21 cellular contexts compared by ENCODE assay signal in the genomic region with DNA sequence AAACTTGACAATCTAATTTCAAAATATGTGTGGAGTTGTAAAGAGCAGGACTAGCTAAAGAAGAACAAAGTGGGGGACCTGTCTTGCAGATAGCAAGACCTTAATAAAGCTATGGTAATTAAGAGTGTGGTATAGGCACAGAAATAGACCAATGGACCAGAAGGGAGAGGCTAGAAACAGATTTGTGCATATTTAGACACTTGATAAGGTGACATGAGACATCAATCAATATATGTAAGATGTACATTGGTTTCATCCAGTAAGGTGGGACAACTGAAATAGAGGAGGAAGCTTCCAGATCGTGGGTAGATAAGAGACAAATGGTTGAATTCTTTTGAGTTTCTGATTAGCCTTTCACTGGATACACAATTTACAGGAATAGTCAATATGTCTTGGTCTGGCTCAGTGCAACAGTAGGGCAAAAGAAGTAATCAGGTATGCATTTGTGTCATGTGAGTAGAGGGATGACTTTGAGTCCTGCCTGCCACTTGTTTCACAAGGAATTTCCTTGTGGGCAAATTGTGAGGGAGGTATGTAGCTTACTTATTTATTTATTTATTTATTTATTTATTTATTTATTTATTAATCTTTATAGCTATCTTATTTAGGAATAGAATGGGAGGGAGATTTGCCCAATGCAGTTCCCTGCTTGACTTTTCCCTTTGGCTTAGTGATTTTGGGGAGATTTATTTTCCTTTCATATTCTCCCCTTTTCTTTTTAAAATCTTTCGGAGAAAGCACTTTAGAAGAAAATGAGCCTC. TPM values are rescaled to one million over a fixed set of nuclear protein-coding genes. Genes with fewer than 3 reads are reported as not detected.
DNase-seq lines count a peak whose midpoint lies in the region; ATAC-seq, FAIRE-seq and TF ChIP-seq lines count a peak whose summit lies in the region.
"Had no signal": no experiment of that assay in that cellular context is flagged by ENCODE, and none has a peak within 500 bp of the region (broad histone marks: within the 10 kb centered on the region; RNA-seq: fewer than 3 reads in every experiment).

No MANE protein-coding gene starts in this region.

- no peaks in the 10 kb centered on the region for H3K9me3 Mint-ChIP-seq in activated naive CD4-positive, alpha-beta T cell treated with anti-CD3 and anti-CD28 coated beads, Interleukin-2, amount 50 U/mL, for 24 hours
- no peaks in the 10 kb centered on the region for H3K9me3 Mint-ChIP-seq in activated naive CD4-positive, alpha-beta T cell treated with anti-CD3 and anti-CD28 coated beads, Interleukin-2, amount 10 ng/mL, durations not matched to agents 7 days and 5 days
- peaks cover 29% of the 10 kb centered on the region for H3K9me3 Mint-ChIP-seq in GM23338
- peaks cover 4% of the 10 kb centered on the region for H3K9me3 Mint-ChIP-seq in astrocyte (ENCODE audit: unreplicated experiment)
- H3K9me3 Mint-ChIP-seq in immature natural killer cell = no peaks in the 10 kb centered on the region
- no peaks in the 10 kb centered on the region for H3K9me3 Mint-ChIP-seq in stimulated activated effector memory CD8-positive, alpha-beta T cell treated with anti-CD3 and anti-CD28 coated beads, Interleukin-12 subunit alpha, Interleukin-12 subunit beta, amount 100 ng/mL, for 72 hours
- H3K9me3 Mint-ChIP-seq: CD4-positive, alpha-beta memory T cell had no signal

- ATAC-seq in GM23338 = no peak
- ATAC-seq in aorta (ENCODE audit: low FRiP score) = no peak
- ATAC-seq in stimulated activated effector memory CD8-positive, alpha-beta T cell treated with anti-CD3 and anti-CD28 coated beads, Interleukin-12 subunit alpha, Interleukin-12 subunit beta, amount 100 ng/mL, for 72 hours = no peak

- no peaks in the 10 kb centered on the region for H3K36me3 Mint-ChIP-seq in activated naive CD4-positive, alpha-beta T cell treated with anti-CD3 and anti-CD28 coated beads, Interleukin-2, amount 50 U/mL, for 24 hours
- no peaks in the 10 kb centered on the region for H3K36me3 Mint-ChIP-seq in activated naive CD4-positive, alpha-beta T cell treated with anti-CD3 and anti-CD28 coated beads, Interleukin-2, amount 10 ng/mL, durations not matched to agents 7 days and 5 days
- peaks cover 19% of the 10 kb centered on the region for H3K36me3 Mint-ChIP-seq in GM23338 (ENCODE audit: low read depth)
- H3K36me3 Mint-ChIP-seq in astrocyte (ENCODE audit: low read depth, unreplicated experiment) = no peaks in the 10 kb centered on the region
- H3K36me3 Mint-ChIP-seq in immature natural killer cell = no peaks in the 10 kb centered on the region
- H3K36me3 Mint-ChIP-seq in stimulated activated effector memory CD8-positive, alpha-beta T cell treated with anti-CD3 and anti-CD28 coated beads, Interleukin-12 subunit alpha, Interleukin-12 subunit beta, amount 100 ng/mL, for 72 hours = no peaks in the 10 kb centered on the region
- H3K36me3 Mint-ChIP-seq: CD4-positive, alpha-beta memory T cell had no signal

- H3K27me3 Mint-ChIP-seq in activated naive CD4-positive, alpha-beta T cell treated with anti-CD3 and anti-CD28 coated beads, Interleukin-2, amount 50 U/mL, for 24 hours = no peaks in the 10 kb centered on the region
- H3K27me3 Mint-ChIP-seq in activated naive CD4-positive, alpha-beta T cell treated with anti-CD3 and anti-CD28 coated beads, Interleukin-2, amount 10 ng/mL, durations not matched to agents 7 days and 5 days = peaks cover 11% of the 10 kb centered on the region
- no peaks in the 10 kb centered on the region for H3K27me3 Mint-ChIP-seq in GM23338 (ENCODE audit: insufficient read depth, low read depth, poor library complexity)
- no peaks in the 10 kb centered on the region for H3K27me3 Mint-ChIP-seq in astrocyte (ENCODE audit: low read depth, unreplicated experiment)
- peaks cover 0 to 20% (median 4%) of the 10 kb centered on the region in 3 donors for H3K27me3 Mint-ChIP-seq in immature natural killer cell (ENCODE audit: low read depth in 3 of 3)

- peak overlapping the region; percentile 7; the same call in 1 of the 2 replicates for H3K4me2 ChIP-seq in GM23338
- no peak overlapping the region for H3K4me2 ChIP-seq in astrocyte (ENCODE audit: low read length)

- peak; percentile 63 for FAIRE-seq in astrocyte (lab: Jason Lieb, UNC)
- FAIRE-seq: A204.1, H54 had no signal

- H3K4me3 ChIP-seq in GM23338 (no peak overlapping the region), astrocyte (ENCODE audit: insufficient read depth, low read depth, low read length) (no peak overlapping the region), aorta (ENCODE audit: low read length in 2 of 2) (no peak overlapping the region)
- H3K4me3 ChIP-seq: HAP-1 had no signal

- no peak overlapping the region for H3K4me3 Mint-ChIP-seq in activated naive CD4-positive, alpha-beta T cell treated with anti-CD3 and anti-CD28 coated beads, Interleukin-2, amount 50 U/mL, for 24 hours
- no peak overlapping the region for H3K4me3 Mint-ChIP-seq in activated naive CD4-positive, alpha-beta T cell treated with anti-CD3 and anti-CD28 coated beads, Interleukin-2, amount 10 ng/mL, durations not matched to agents 7 days and 5 days
- no peak overlapping the region for H3K4me3 Mint-ChIP-seq in GM23338
- no peak overlapping the region for H3K4me3 Mint-ChIP-seq in astrocyte (ENCODE audit: unreplicated experiment)
- no peak overlapping the region for H3K4me3 Mint-ChIP-seq in immature natural killer cell
- no peak overlapping the region for H3K4me3 Mint-ChIP-seq in stimulated activated effector memory CD8-positive, alpha-beta T cell treated with anti-CD3 and anti-CD28 coated beads, Interleukin-12 subunit alpha, Interleukin-12 subunit beta, amount 100 ng/mL, for 72 hours
- H3K4me3 Mint-ChIP-seq: CD4-positive, alpha-beta memory T cell had no signal

- H2AFZ ChIP-seq in GM23338 (no peak overlapping the region), astrocyte (ENCODE audit: low read depth, low read length) (no peak overlapping the region)

- peak overlapping the region; percentile 5 for H3K27ac Mint-ChIP-seq in activated naive CD4-positive, alpha-beta T cell treated with anti-CD3 and anti-CD28 coated beads, Interleukin-2, amount 50 U/mL, for 24 hours
- no peak overlapping the region for H3K27ac Mint-ChIP-seq in activated naive CD4-positive, alpha-beta T cell treated with anti-CD3 and anti-CD28 coated beads, Interleukin-2, amount 10 ng/mL, durations not matched to agents 7 days and 5 days
- no peak overlapping the region for H3K27ac Mint-ChIP-seq in GM23338
- H3K27ac Mint-ChIP-seq in astrocyte (ENCODE audit: unreplicated experiment) = no peak overlapping the region
- H3K27ac Mint-ChIP-seq in immature natural killer cell = no peak overlapping the region
- H3K27ac Mint-ChIP-seq in stimulated activated effector memory CD8-positive, alpha-beta T cell treated with anti-CD3 and anti-CD28 coated beads, Interleukin-12 subunit alpha, Interleukin-12 subunit beta, amount 100 ng/mL, for 72 hours = no peak overlapping the region
- H3K27ac Mint-ChIP-seq: CD4-positive, alpha-beta memory T cell had no signal

- H3K36me3 ChIP-seq in GM23338 (ENCODE audit: insufficient read depth) (no peaks in the 10 kb centered on the region), astrocyte (ENCODE audit: insufficient read depth, low read length) (no peaks in the 10 kb centered on the region), aorta (ENCODE audit: control insufficient read depth in 1 of 2, insufficient read depth in 2 of 2, low read length in 1 of 2) (no peaks in the 10 kb centered on the region)
- H3K36me3 ChIP-seq: HAP-1 had no signal

- H3K27me3 ChIP-seq in GM23338 (ENCODE audit: insufficient read depth) = no peaks in the 10 kb centered on the region
- no peaks in the 10 kb centered on the region for H3K27me3 ChIP-seq in astrocyte (ENCODE audit: insufficient read depth, low read length)
- no peaks in the 10 kb centered on the region for H3K27me3 ChIP-seq in aorta (ENCODE audit: control insufficient read depth in 1 of 2, insufficient read depth in 2 of 2, low read length in 1 of 2)

- CTCF ChIA-PET in activated naive CD4-positive, alpha-beta T cell treated with anti-CD3 and anti-CD28 coated beads, Interleukin-2, amount 10 ng/mL, durations not matched to agents 7 days and 5 days (lab: Charles Lee) = interaction anchor here (0.6 to 0.7 kb wide), 2 partner anchors 10 to 1887 kb away, joined by 3 read pairs; no protein-coding TSS in a partner anchor

- H4K20me1 ChIP-seq in GM23338 (replicated peaks; ENCODE audit: insufficient read depth) (no peaks in the 10 kb centered on the region), astrocyte (ENCODE audit: insufficient read depth, low read length) (no peaks in the 10 kb centered on the region)

- H3K79me2 ChIP-seq in GM23338 (replicated peaks; ENCODE audit: insufficient read depth) (no peaks in the 10 kb centered on the region; the same call in 1 of the 2 replicates), astrocyte (ENCODE audit: insufficient read depth, low read length) (no peaks in the 10 kb centered on the region)

- TF ChIP-seq CTCF in GM23338 (conservative IDR thresholded peaks at IDR 0.05; ENCODE audit: low read depth in 2 of 2) (no peak), astrocyte (IDR thresholded peaks at IDR 0.05; ENCODE audit: insufficient read depth, low read depth, low read length) (no peak)

- H3K27ac ChIP-seq in GM23338 (ENCODE audit: low read depth) (peak overlapping the region; percentile 85), astrocyte (ENCODE audit: low read depth, low read length) (no peak overlapping the region), aorta (ENCODE audit: low read depth in 1 of 2, low read length in 2 of 2) (no peak overlapping the region)
- H3K27ac ChIP-seq: 22Rv1 had no signal

- intact Hi-C loops in aorta (cut with DNase I) = no loop called here

- no peak overlapping the region for H3K9ac ChIP-seq in astrocyte (ENCODE audit: low read length)

- no peaks in the 10 kb centered on the region for H3K9me3 ChIP-seq in astrocyte (ENCODE audit: insufficient read depth, low read depth, low read length)
- no peaks in the 10 kb centered on the region for H3K9me3 ChIP-seq in aorta (ENCODE audit: control insufficient read depth, low read length)
- H3K9me3 ChIP-seq: HAP-1 had no signal

- no peaks in the 10 kb centered on the region for H3K9me2 ChIP-seq in GM23338 (ENCODE audit: insufficient read depth)

- no peak for DNase-seq in activated naive CD4-positive, alpha-beta T cell treated with anti-CD3 and anti-CD28 coated beads, Interleukin-2, amount 10 ng/mL, durations not matched to agents 7 days and 5 days
- DNase-seq in GM23338 (ENCODE audit: low spot score) (no peak), astrocyte (ENCODE audit: low read depth) (no peak), immature natural killer cell (no peak), aorta (no peak)
- DNase-seq in stimulated activated CD4-positive, alpha-beta T cell treated with anti-CD3 and anti-CD28 coated beads, Interleukin-1b, Interleukin-23, amount 100 ng/mL, for 48 hours = no peak
- no peak for DNase-seq in stimulated activated effector memory CD8-positive, alpha-beta T cell treated with anti-CD3 and anti-CD28 coated beads, Interleukin-12 subunit alpha, Interleukin-12 subunit beta, amount 100 ng/mL, for 72 hours (ENCODE audit: low spot score in 2 of 2)
- DNase-seq: ACHN; C1 segment of cervical spinal cord; Calu3; CD4-positive, alpha-beta memory T cell; COR-L47; DMS153; DND-41; GOT3 had no signal

- H3K4me1 Mint-ChIP-seq in activated naive CD4-positive, alpha-beta T cell treated with anti-CD3 and anti-CD28 coated beads, Interleukin-2, amount 50 U/mL, for 24 hours = no peaks in the 10 kb centered on the region
- peaks cover 10% of the 10 kb centered on the region for H3K4me1 Mint-ChIP-seq in activated naive CD4-positive, alpha-beta T cell treated with anti-CD3 and anti-CD28 coated beads, Interleukin-2, amount 10 ng/mL, durations not matched to agents 7 days and 5 days
- H3K4me1 Mint-ChIP-seq in GM23338 (peaks cover 16% of the 10 kb centered on the region), astrocyte (ENCODE audit: low read depth, unreplicated experiment) (no peaks in the 10 kb centered on the region), immature natural killer cell (peaks cover 20 to 25% of the 10 kb centered on the region in 2 donors)
- H3K4me1 Mint-ChIP-seq in stimulated activated effector memory CD8-positive, alpha-beta T cell treated with anti-CD3 and anti-CD28 coated beads, Interleukin-12 subunit alpha, Interleukin-12 subunit beta, amount 100 ng/mL, for 72 hours = no peaks in the 10 kb centered on the region

- H3F3A ChIP-seq in GM23338 (replicated peaks; ENCODE audit: low read depth) = no peaks in the 10 kb centered on the region

- H3K4me1 ChIP-seq in GM23338 (ENCODE audit: insufficient read depth) = peaks cover 30% of the 10 kb centered on the region
- no peaks in the 10 kb centered on the region for H3K4me1 ChIP-seq in astrocyte (ENCODE audit: insufficient read depth, low read length)
- H3K4me1 ChIP-seq in aorta (ENCODE audit: control insufficient read depth in 1 of 2, insufficient read depth in 2 of 2, low read length in 2 of 2) = no peaks in the 10 kb centered on the region
- H3K4me1 ChIP-seq: HAP-1 had no signal

- WGBS in aorta, 2 donors = 75 to 94% methylated on average over 2 of the region's 2 CpGs

RNA-seq across cellular contexts. Expression of gene MPP1, which starts 7.2 kb away (rescaled TPM):
- total RNA-seq in GM23338 (2014; rRNA removed; shearing (Covaris generic)) = 24.4 and 27.2 TPM in 2 replicates
- polyA plus RNA-seq in GM23338 (2016; fragmentation: Nextera tagmentation; extraction: Ambion mirVana) (17.8 and 18.7 TPM in 2 replicates), immature natural killer cell (10 to 100 TPM; 18.0 to 37.5 (median 23.2) TPM), aorta (10 to 100 TPM; 23.4 to 38.3 TPM)
- total RNA-seq in astrocyte (8.3 and 9.0 TPM in 2 replicates), aorta (10 to 100 TPM; 37.4 to 45.7 TPM)

RNA-seq across cellular contexts. Expression of gene SMIM9, which starts 21.9 kb away (rescaled TPM):
- total RNA-seq in GM23338 (2014; rRNA removed; shearing (Covaris generic)) = not detected in 2 replicates
- polyA plus RNA-seq in GM23338 (2016; fragmentation: Nextera tagmentation; extraction: Ambion mirVana) (not detected in 2 replicates), immature natural killer cell (not detected), aorta (not detected)
- total RNA-seq in astrocyte (not detected in 2 replicates), aorta (under 1 TPM in 1 of 2 donors, not detected in 1; 0.39 TPM)
- total RNA-seq: Calu3; CD4-positive, alpha-beta memory T cell had no signal
- polyA plus RNA-seq: BJ; CD4-positive, alpha-beta memory T cell had no signal

RNA-seq across cellular contexts. Expression of gene DKC1, which starts 49.9 kb away (rescaled TPM):
- total RNA-seq in GM23338 (2014; rRNA removed; shearing (Covaris generic)) = 101 and 120 TPM in 2 replicates
- 154 and 165 TPM in 2 replicates for polyA plus RNA-seq in GM23338 (2016; fragmentation: Nextera tagmentation; extraction: Ambion mirVana)
- total RNA-seq in astrocyte = 52.0 and 60.5 TPM in 2 replicates
- 10 to 100 TPM; 21.1 to 35.5 (median 32.3) TPM for polyA plus RNA-seq in immature natural killer cell
- total RNA-seq in aorta = 10 to 100 TPM; 25.2 to 29.8 TPM
- polyA plus RNA-seq in aorta = 10 to 100 TPM; 15.1 to 31.9 TPM
